17 cellular contexts compared by ENCODE assay signal in genomic region chr12:47410383-47410782, GRCh38.
"Had no signal": no experiment of that assay in that cellular context is flagged by ENCODE, and none has a peak within 500 bp of the region (broad histone marks: within the 10 kb centered on the region; RNA-seq: fewer than 3 reads in every experiment).

No MANE protein-coding gene starts in this region.

- H3K36me3 ChIP-seq: pancreas, spleen, thyroid gland had no signal

- H3K4me3 Mint-ChIP-seq: activated B cell treated with CpG ODN at 0.5 μM for 24 hours; memory B cell; naive B cell; stimulated activated memory B cell treated with anti-CD40 and anti-IgM and Interleukin-4, amounts not matched to agents 10 μg/mL and 1 μg/mL and 100 μg/mL, for 72 hours had no signal

- ATAC-seq: activated naive CD4-positive, alpha-beta T cell treated with anti-CD3 and anti-CD28 coated beads, Interleukin-2, amount 50 U/mL, for 72 hours; body of pancreas; pancreas; stimulated activated memory B cell treated with anti-CD40 and anti-IgM and Interleukin-4, amounts not matched to agents 10 μg/mL and 1 μg/mL and 100 μg/mL, for 72 hours had no signal

- H3K36me3 Mint-ChIP-seq: naive B cell had no signal

- H3K9me3 Mint-ChIP-seq: activated B cell treated with CpG ODN at 0.5 μM for 24 hours, naive B cell had no signal

- H3K4me1 ChIP-seq: pancreas, thyroid gland had no signal

- H3K27me3 Mint-ChIP-seq: activated B cell treated with CpG ODN at 0.5 μM for 24 hours; memory B cell; naive B cell; stimulated activated memory B cell treated with anti-CD40 and anti-IgM and Interleukin-4, amounts not matched to agents 10 μg/mL and 1 μg/mL and 100 μg/mL, for 72 hours had no signal

- H3K9me3 ChIP-seq: body of pancreas, pancreas, spleen, thyroid gland had no signal

- H3K27me3 ChIP-seq: body of pancreas, hepatocyte, pancreas, spleen, thyroid gland had no signal

- DNase-seq: activated B cell treated with CpG ODN at 0.5 μM for 24 hours; activated CD4-positive, alpha-beta T cell treated with anti-CD3 and anti-CD28 coated beads for 48 hours; amygdala; body of pancreas; dermis blood vessel endothelial cell; foreskin fibroblast; naive B cell; pancreas; spleen; stimulated activated CD4-positive, alpha-beta T cell treated with anti-CD3 and anti-CD28 coated beads, Interleukin-4, amount 100 ng/mL, for 4 hours; T-helper 9 cell; thyroid gland had no signal

- H3K4me3 ChIP-seq: body of pancreas, hepatocyte, pancreas, SK-N-MC, spleen, thyroid gland had no signal

- H3K27ac Mint-ChIP-seq: activated B cell treated with CpG ODN at 0.5 μM for 24 hours, memory B cell had no signal

- H3K27ac ChIP-seq: body of pancreas, hepatocyte, pancreas, SK-N-MC, spleen, thyroid gland had no signal
